In genomic region chr15:88894348-88894818, GRCh38 we compare ENCODE assay signal across 9 cellular contexts. TPM values are rescaled to one million over a fixed set of nuclear protein-coding genes. Genes with fewer than 3 reads are reported as not detected.
A peak's percentile ranks its signal among the peaks of the same experiment; 100 is the strongest.
DNase-seq lines count a peak whose midpoint lies in the region; TF ChIP-seq lines count a peak whose summit lies in the region.
"Had no signal": no experiment of that assay in that cellular context is flagged by ENCODE, and none has a peak within 500 bp of the region (broad histone marks: within the 10 kb centered on the region; RNA-seq: fewer than 3 reads in every experiment).

No MANE protein-coding gene starts in this region.

- peak; percentile 81 for TF ChIP-seq CTCF in choroid plexus epithelial cell (conservative IDR thresholded peaks at IDR 0.05; ENCODE audit: low read depth, low read length)

- H3K27me3 ChIP-seq in HUES64 (ENCODE audit: insufficient read depth, low read length): peaks cover 16% of the 10 kb centered on the region

- H3K9ac ChIP-seq in HUES64 (ENCODE audit: low read depth, low read length): no peak overlapping the region
- H3K9ac ChIP-seq: parathyroid adenoma had no signal

- no peak overlapping the region for H3K27ac ChIP-seq in HUES64 (ENCODE audit: low read depth, low read length)
- H3K27ac ChIP-seq in mesodermal cell (ENCODE audit: low read depth, low read length, severe bottlenecking): no peak overlapping the region
- H3K27ac ChIP-seq: parathyroid adenoma had no signal

- H3K36me3 ChIP-seq in HUES64 (ENCODE audit: insufficient read depth, low read length) (peaks cover 6% of the 10 kb centered on the region), mesodermal cell (ENCODE audit: control insufficient read depth, insufficient read depth, low read length) (peaks cover 9% of the 10 kb centered on the region)

- peak overlapping the region; percentile 61 for H3K4me3 ChIP-seq in HUES64 (ENCODE audit: low read length)
- no peak overlapping the region for H3K4me3 ChIP-seq in choroid plexus epithelial cell (ENCODE audit: low read depth, low read length)
- peak overlapping the region; percentile 39 for H3K4me3 ChIP-seq in mesodermal cell (ENCODE audit: extremely low read depth, insufficient read depth, low read length, poor library complexity, severe bottlenecking)

- H3K4me1 ChIP-seq in HUES64 (ENCODE audit: insufficient read depth, low read length) (peaks cover 17% of the 10 kb centered on the region), mesodermal cell (ENCODE audit: control insufficient read depth, insufficient read depth, low read length, poor library complexity, severe bottlenecking) (peaks cover 31% of the 10 kb centered on the region)
- H3K4me1 ChIP-seq: parathyroid adenoma had no signal

- WGBS in HUES64: under 1% methylated on average over 23 of the region's 23 CpGs
- WGBS in mesodermal cell (ENCODE audit: insufficient coverage in 2 of 2), 2 experiments: 0 to 3% methylated on average over 22 to 23 of the region's 23 CpGs

- H3K9me3 ChIP-seq in HUES64 (ENCODE audit: insufficient read depth, low read depth, low read length) (no peaks in the 10 kb centered on the region), mesodermal cell (ENCODE audit: control insufficient read depth, low read length) (no peaks in the 10 kb centered on the region)

- DNase-seq in NCI-H1092 treated with DMSO at 0.1 percent for 48 hours (lab: John Stamatoyannopoulos, UW): peak; percentile 16
- no peak for DNase-seq in NCI-H1092 (lab: John Stamatoyannopoulos, UW)
- DNase-seq in activated CD4-positive, alpha-beta T cell treated with anti-CD3 and anti-CD28 coated beads for 24 hours (ENCODE audit: low read depth in 2 of 2): peak; percentile 82 to 83
- DNase-seq in choroid plexus epithelial cell (ENCODE audit: low read depth): peak; percentile 59
- DNase-seq in stimulated activated CD8-positive, alpha-beta memory T cell treated with anti-CD3 and anti-CD28 coated beads, Interleukin-7, amount 100 ng/mL, for 4 hours (ENCODE audit: low read depth in 2 of 2): peak; percentile 68 to 72
- no peak for DNase-seq in GDM1 (lab: John Stamatoyannopoulos, UW)

RNA-seq across cellular contexts. Expression of gene HAPLN3, which starts 1.0 kb away (rescaled TPM):
- 11.7 TPM for polyA plus RNA-seq in HUES64 (2013, experiment 1 of 2)
- polyA plus RNA-seq in HUES64 (2013, experiment 2 of 2): 11.7 TPM
- polyA plus RNA-seq in mesodermal cell (2013, experiment 1 of 2): 10.2 TPM
- 10.7 TPM for polyA plus RNA-seq in mesodermal cell (2013, experiment 2 of 2)

RNA-seq across cellular contexts. Expression of gene MFGE8, which starts 18.8 kb away (rescaled TPM):
- 297 TPM for polyA plus RNA-seq in HUES64 (2013, experiment 1 of 2)
- 304 TPM for polyA plus RNA-seq in HUES64 (2013, experiment 2 of 2)
- polyA plus RNA-seq in mesodermal cell (2013, experiment 1 of 2): 379 TPM
- 378 TPM for polyA plus RNA-seq in mesodermal cell (2013, experiment 2 of 2)

Comparison
In these comparisons a context has a peak if more than half of its experiments do, and no peak if none do; other contexts are left out.
1. DNase-seq: peak in NCI-H1092 treated with DMSO at 0.1 percent for 48 hours (single experiment), activated CD4-positive, alpha-beta T cell treated with anti-CD3 and anti-CD28 coated beads for 24 hours (2 of 2), choroid plexus epithelial cell (single experiment) and stimulated activated CD8-positive, alpha-beta memory T cell treated with anti-CD3 and anti-CD28 coated beads, Interleukin-7, amount 100 ng/mL, for 4 hours (2 of 2); none in NCI-H1092 (single experiment) and GDM1 (single experiment).